ENCODE assay signal across 2 cellular contexts in the genomic region with DNA sequence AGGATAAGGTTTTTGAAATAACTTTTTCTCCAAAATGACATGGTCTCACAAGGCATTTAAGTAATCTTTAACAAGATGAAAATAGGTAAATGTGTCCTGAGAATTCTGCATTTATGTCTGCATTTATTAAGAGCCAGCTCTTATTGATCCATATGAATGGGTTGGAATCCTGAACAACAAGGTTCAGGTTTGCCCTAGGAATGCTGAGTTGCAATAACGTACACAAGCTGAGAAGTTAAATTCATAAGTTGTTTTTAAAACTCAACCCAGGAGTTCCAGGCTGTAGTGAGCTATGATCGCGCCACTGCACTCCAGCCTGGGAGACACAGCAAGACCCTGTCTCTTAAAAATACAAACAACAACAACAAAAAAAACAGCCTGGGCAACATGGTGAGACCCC.
A peak's percentile ranks its signal among the peaks of the same experiment; 100 is the strongest.
TF ChIP-seq lines count a peak whose summit lies in the region.

No MANE protein-coding gene starts in this region.

TF ChIP-seq in A549, 52 proteins besides CTCF, POLR2A, EP300 and RAD21:
- TF ChIP-seq, protein P1, sequence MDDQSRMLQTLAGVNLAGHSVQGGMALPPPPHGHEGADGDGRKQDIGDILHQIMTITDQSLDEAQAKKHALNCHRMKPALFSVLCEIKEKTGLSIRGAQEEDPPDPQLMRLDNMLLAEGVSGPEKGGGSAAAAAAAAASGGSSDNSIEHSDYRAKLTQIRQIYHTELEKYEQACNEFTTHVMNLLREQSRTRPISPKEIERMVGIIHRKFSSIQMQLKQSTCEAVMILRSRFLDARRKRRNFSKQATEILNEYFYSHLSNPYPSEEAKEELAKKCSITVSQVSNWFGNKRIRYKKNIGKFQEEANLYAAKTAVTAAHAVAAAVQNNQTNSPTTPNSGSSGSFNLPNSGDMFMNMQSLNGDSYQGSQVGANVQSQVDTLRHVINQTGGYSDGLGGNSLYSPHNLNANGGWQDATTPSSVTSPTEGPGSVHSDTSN (IDR thresholded peaks at IDR 0.05): no peak
- peak; percentile 61 for TF ChIP-seq MAFK (IDR thresholded peaks at IDR 0.05; ENCODE audit: partially characterized antibody)

TF ChIP-seq in endothelial cell of umbilical vein, 7 proteins besides CTCF, POLR2A, EP300 and RAD21:
- TF ChIP-seq MYC (IDR thresholded peaks at IDR 0.05; ENCODE audit: low read depth, low read length) (no peak), FOS (IDR thresholded peaks at IDR 0.05; ENCODE audit: borderline replicate concordance, insufficient read depth, low read length) (no peak), GATA2 (IDR thresholded peaks at IDR 0.05; ENCODE audit: insufficient read depth, insufficient read length, low read depth, low read length) (no peak), EZH2 (IDR thresholded peaks at IDR 0.05; ENCODE audit: borderline replicate concordance, low read depth, low read length, severe bottlenecking) (no peak), JUN (IDR thresholded peaks at IDR 0.05; ENCODE audit: borderline replicate concordance, insufficient read depth, insufficient read length, low read depth) (no peak), MAX (IDR thresholded peaks at IDR 0.05; ENCODE audit: insufficient read depth, insufficient read length) (no peak), POLR2AphosphoS5 (IDR thresholded peaks at IDR 0.05; ENCODE audit: insufficient read depth, low read depth, low read length) (no peak)
